8 cellular contexts compared by ENCODE assay signal in the genomic region with DNA sequence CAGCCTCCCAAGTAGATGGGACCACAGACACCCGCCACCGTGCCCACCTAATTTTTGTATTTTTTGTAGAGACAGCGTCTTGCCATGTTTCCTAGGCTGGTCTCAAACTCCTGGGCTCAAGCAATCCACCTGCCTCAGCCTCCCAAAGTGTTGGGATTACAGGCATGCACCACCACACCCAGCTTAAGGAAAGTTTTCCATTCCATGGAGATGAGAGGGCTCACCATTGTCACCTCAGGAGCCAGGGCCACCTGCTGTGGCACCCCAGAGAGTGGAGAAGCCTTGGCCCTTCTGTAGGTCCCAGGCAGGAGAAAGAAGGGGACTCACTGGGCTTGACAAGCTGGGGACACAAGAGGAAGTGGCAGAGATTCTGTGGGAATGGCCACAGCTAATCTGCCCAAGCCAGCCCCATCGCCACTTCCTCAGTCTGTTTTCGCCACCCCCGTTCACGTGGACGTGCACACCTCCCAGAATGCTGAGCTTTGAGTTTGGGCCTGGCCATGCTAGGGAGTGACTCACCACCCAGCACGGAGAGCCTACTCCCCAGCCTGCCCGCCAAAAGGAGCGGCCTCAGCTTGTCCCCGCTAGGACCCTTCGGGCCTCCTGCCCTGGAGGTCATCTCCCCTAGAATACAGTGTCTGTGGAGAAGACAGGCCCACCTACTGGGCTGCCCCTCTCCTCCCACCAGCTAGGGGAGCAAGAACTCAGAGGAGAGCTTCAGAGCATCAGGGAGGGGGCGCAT. TPM values are rescaled to one million over a fixed set of nuclear protein-coding genes. Genes with fewer than 3 reads are reported as not detected.
DNase-seq lines count a peak whose midpoint lies in the region; ATAC-seq, FAIRE-seq and TF ChIP-seq lines count a peak whose summit lies in the region.

No MANE protein-coding gene starts in this region.

- no peak for FAIRE-seq in bronchial epithelial cell (lab: Jason Lieb, UNC)

- peaks cover 70% of the 10 kb centered on the region for H3K4me1 ChIP-seq in upper lobe of right lung

- H3K27ac ChIP-seq in upper lobe of right lung: peak overlapping the region; percentile 51

- ATAC-seq in upper lobe of right lung (peak; percentile 77), GM19351 (IDR thresholded peaks at IDR 0.05; ENCODE audit: unreplicated experiment) (no peak)

- no peak for TF ChIP-seq CTCF in bronchial epithelial cell (IDR thresholded peaks at IDR 0.05; ENCODE audit: insufficient read depth, low read length, severe bottlenecking)
- no peak for TF ChIP-seq CTCF in upper lobe of right lung (IDR thresholded peaks at IDR 0.05)

- DNase-seq in A172 (ENCODE audit: low spot score): peak; percentile 74
- DNase-seq in MG63: peak; percentile 94
- peak; percentile 69 for DNase-seq in bronchial epithelial cell (ENCODE audit: low read depth)
- DNase-seq in lung microvascular endothelial cell (ENCODE audit: low read depth in 2 of 2): peak; percentile 55 to 92
- DNase-seq in upper lobe of right lung: peak; percentile 86
- no peak for DNase-seq in iPS-NIHi7 (ENCODE audit: extremely low spot score)
- no peak for DNase-seq in dedifferentiated amniotic fluid mesenchymal stem cell (ENCODE audit: extremely low spot score)

- intact Hi-C loops in upper lobe of right lung (cut with DNase I): no loop called here

- H3K9me3 ChIP-seq in MG63 (no peaks in the 10 kb centered on the region), upper lobe of right lung (no peaks in the 10 kb centered on the region)

- H3K27me3 ChIP-seq in MG63 (no peaks in the 10 kb centered on the region), bronchial epithelial cell (ENCODE audit: control insufficient read depth, insufficient read depth, low read length) (no peaks in the 10 kb centered on the region), upper lobe of right lung (no peaks in the 10 kb centered on the region)

- 0 out of 2 replicates have a peak overlapping the region, but pooled peaks have one; percentile 6 for H3K4me3 ChIP-seq in MG63
- no peak overlapping the region for H3K4me3 ChIP-seq in bronchial epithelial cell (ENCODE audit: low read depth, low read length)
- H3K4me3 ChIP-seq in upper lobe of right lung: no peak overlapping the region

- H3K36me3 ChIP-seq in MG63 (peaks cover 63% of the 10 kb centered on the region), bronchial epithelial cell (ENCODE audit: control insufficient read depth, insufficient read depth, low read length) (peaks cover 6% of the 10 kb centered on the region), upper lobe of right lung (peaks cover 2% of the 10 kb centered on the region)

RNA-seq across cellular contexts. Expression of gene SLC35F6, which starts 4.8 kb away (rescaled TPM):
- 35.9 and 38.9 TPM in 2 replicates for total RNA-seq in A172 (2014; rRNA removed; shearing (Covaris generic))
- 18.9 and 31.0 TPM in 2 replicates for total RNA-seq in MG63 (2014; rRNA removed; shearing (Covaris generic); ENCODE audit: low replicate concordance)
- total RNA-seq in bronchial epithelial cell: 29.2 and 37.1 TPM in 2 replicates
- total RNA-seq in lung microvascular endothelial cell: 23.1 and 38.3 TPM in 2 replicates
- total RNA-seq in upper lobe of right lung: 42.2 TPM

RNA-seq across cellular contexts. Expression of gene CENPA, which starts 16.9 kb away (rescaled TPM):
- 35.8 and 44.3 TPM in 2 replicates for total RNA-seq in A172 (2014; rRNA removed; shearing (Covaris generic))
- total RNA-seq in MG63 (2014; rRNA removed; shearing (Covaris generic); ENCODE audit: low replicate concordance): 19.8 and 24.5 TPM in 2 replicates
- 0.26 TPM in 1 of 2 replicates, not detected in the other for total RNA-seq in bronchial epithelial cell
- 2.8 and 7.8 TPM in 2 replicates for total RNA-seq in lung microvascular endothelial cell
- total RNA-seq in upper lobe of right lung: 0.78 TPM

Comparison
In these comparisons a context has a peak if more than half of its experiments do, and no peak if none do; other contexts are left out.
1. DNase-seq: peak in A172 (single experiment), MG63 (single experiment), bronchial epithelial cell (single experiment), lung microvascular endothelial cell (2 of 2) and upper lobe of right lung (single experiment); none in iPS-NIHi7 (single experiment) and dedifferentiated amniotic fluid mesenchymal stem cell (single experiment).